20 cellular contexts compared by ENCODE assay signal in genomic region chr12:88305491-88305890, GRCh38.
A peak's percentile ranks its signal among the peaks of the same experiment; 100 is the strongest.
DNase-seq lines count a peak whose midpoint lies in the region; ATAC-seq and TF ChIP-seq lines count a peak whose summit lies in the region.
"Had no signal": no experiment of that assay in that cellular context is flagged by ENCODE, and none has a peak within 500 bp of the region (broad histone marks: within the 10 kb centered on the region; RNA-seq: fewer than 3 reads in every experiment).

No MANE protein-coding gene starts in this region.

- no peaks in the 10 kb centered on the region for H3K27me3 ChIP-seq in GM23248 (replicated peaks; ENCODE audit: insufficient read depth)
- peaks cover 0 to 7% (median 0%) of the 10 kb centered on the region in 4 donors for H3K27me3 ChIP-seq in liver (ENCODE audit: control insufficient read depth in 4 of 4, insufficient read depth in 4 of 4, low read length in 3 of 4)

- DNase-seq in GM23248 (no peak), NCI-H2196 (lab: John Stamatoyannopoulos, UW; ENCODE audit: unreplicated experiment) (peak; percentile 72), epithelial cell of esophagus (ENCODE audit: low read depth) (peak; percentile 67), amniotic stem cell (lab: John Stamatoyannopoulos, UW) (no peak)
- DNase-seq in activated CD4-positive, alpha-beta T cell treated with anti-CD3 and anti-CD28 coated beads, Interleukin-2, amount 50 U/mL, for 1 hour, result no peak
- DNase-seq: activated CD4-positive, alpha-beta T cell treated with anti-CD3 and anti-CD28 coated beads for 1 hour; activated naive CD4-positive, alpha-beta T cell treated with anti-CD3 and anti-CD28 coated beads, Interleukin-2, amount 10 ng/mL, durations not matched to agents 7 days and 5 days; activated T-cell treated with anti-CD3 and anti-CD28 coated beads, Interleukin-2, amount 50 U/mL, for 48 hours; anterior cingulate cortex; caudate nucleus; DMS153; GF-D8; NCI-H2171; NCI-H748 treated with DMSO at 0.1 percent for 48 hours; stimulated activated naive B cell treated with anti-CD40 and anti-IgM and Interleukin-4, amounts not matched to agents 10 μg/mL and 1 μg/mL and 100 μg/mL, for 72 hours had no signal

- H3F3A ChIP-seq in GM23248 (ENCODE audit: insufficient read depth), result peaks cover 55% of the 10 kb centered on the region

- H3K9ac ChIP-seq in GM23248 (no peak overlapping the region), liver (ENCODE audit: low read depth in 1 of 2, low read length in 2 of 2) (no peak overlapping the region)

- WGBS in GM23248 (ENCODE audit: low coverage in 1 of 2, low lambda C conversion rate in 2 of 2, missing lambda C conversion rate in 2 of 2), 2 experiments, result 57 to 58% methylated on average over 4 of the region's 4 CpGs
- WGBS in liver, result 18% methylated on average over 4 of the region's 4 CpGs

- H3K4me2 ChIP-seq in GM23248 (ENCODE audit: unreplicated experiment), result no peak overlapping the region
- H3K4me2 ChIP-seq: smooth muscle cell had no signal

- H3K9me3 ChIP-seq in GM23248 (ENCODE audit: low read depth) (no peaks in the 10 kb centered on the region), liver (ENCODE audit: control insufficient read depth in 4 of 4, low read length in 3 of 4) (no peaks in the 10 kb centered on the region)

- H3K9me2 ChIP-seq in GM23248 (ENCODE audit: insufficient read depth), result no peaks in the 10 kb centered on the region; the same call in 1 of the 2 replicates

- 0 out of 2 replicates have a peak overlapping the region, but pooled peaks have one; percentile 4 for H2AFZ ChIP-seq in GM23248

- peak in 1 of 2 donors; percentile 35 for TF ChIP-seq RAD21 in liver (IDR thresholded peaks at IDR 0.05)

- in situ Hi-C loops in GM23248 (cut with MboI), result no loop called here

- no peak for TF ChIP-seq CTCF in epithelial cell of esophagus (IDR thresholded peaks at IDR 0.05; ENCODE audit: insufficient read depth, low read depth, low read length, missing control alignments)
- no peak for TF ChIP-seq CTCF in liver (IDR thresholded peaks at IDR 0.05; ENCODE audit: low read depth, low read length, missing input control)

- no peak overlapping the region for H3K27ac ChIP-seq in GM23248
- no peak overlapping the region for H3K27ac ChIP-seq in liver (ENCODE audit: low read depth in 1 of 2, low read length in 2 of 2)

- ATAC-seq in HG02588 (IDR thresholded peaks at IDR 0.05; ENCODE audit: unreplicated experiment) (no peak), GM21526 (IDR thresholded peaks at IDR 0.05; ENCODE audit: low FRiP score, unreplicated experiment) (no peak)
- ATAC-seq: Right ventricle myocardium inferior; stimulated activated naive B cell treated with anti-CD40 and anti-IgM and Interleukin-4, amounts not matched to agents 10 μg/mL and 1 μg/mL and 100 μg/mL, for 72 hours had no signal

- H3K4me1 ChIP-seq in GM23248 (ENCODE audit: insufficient read depth), result peaks cover 54% of the 10 kb centered on the region
- H3K4me1 ChIP-seq in liver (ENCODE audit: control insufficient read depth in 4 of 4, insufficient read depth in 4 of 4, low read length in 3 of 4), result peaks cover 0 to 18% (median 17%) of the 10 kb centered on the region in 4 donors

- H3K36me3 ChIP-seq in GM23248 (ENCODE audit: low read depth) (no peaks in the 10 kb centered on the region), liver (ENCODE audit: control insufficient read depth in 4 of 4, insufficient read depth in 3 of 4, low read depth in 1 of 4, low read length in 3 of 4) (no peaks in the 10 kb centered on the region)

- no peaks in the 10 kb centered on the region for H4K20me1 ChIP-seq in GM23248 (ENCODE audit: insufficient read depth)

- H3K79me2 ChIP-seq in GM23248 (ENCODE audit: insufficient read depth), result no peaks in the 10 kb centered on the region

- no peak overlapping the region for H3K4me3 ChIP-seq in GM23248
- H3K4me3 ChIP-seq in epithelial cell of esophagus (ENCODE audit: low read length), result no peak overlapping the region
- no peak overlapping the region for H3K4me3 ChIP-seq in liver (ENCODE audit: low read depth in 1 of 3, low read length in 3 of 3)
- H3K4me3 ChIP-seq: smooth muscle cell had no signal

TF ChIP-seq in liver, 16 proteins besides CTCF, POLR2A, EP300 and RAD21:
- peak in 1 of 2 donors; percentile 29 for TF ChIP-seq JUND (IDR thresholded peaks at IDR 0.05)
- peak; percentile 65 to 70 for TF ChIP-seq HNF4A (conservative IDR thresholded peaks at IDR 0.05)
- no peak for TF ChIP-seq FOXA1 (IDR thresholded peaks at IDR 0.05)
- TF ChIP-seq EGR1 (IDR thresholded peaks at IDR 0.05; ENCODE audit: low read depth in 2 of 2), result no peak
- no peak for TF ChIP-seq HNF4G (IDR thresholded peaks at IDR 0.05)
- TF ChIP-seq ATF3 (IDR thresholded peaks at IDR 0.05), result no peak
- TF ChIP-seq FOXA2 (IDR thresholded peaks at IDR 0.05), result no peak
- TF ChIP-seq RXRA (IDR thresholded peaks at IDR 0.05), result peak; percentile 52 to 72
- TF ChIP-seq NR2F2 (IDR thresholded peaks at IDR 0.05), result peak; percentile 86
- peak; percentile 46 for TF ChIP-seq YY1 (IDR thresholded peaks at IDR 0.05)
- peak; percentile 32 for TF ChIP-seq SP1 (IDR thresholded peaks at IDR 0.05)
- TF ChIP-seq MAX (IDR thresholded peaks at IDR 0.05), result peak; percentile 31
- TF ChIP-seq, protein P1, sequence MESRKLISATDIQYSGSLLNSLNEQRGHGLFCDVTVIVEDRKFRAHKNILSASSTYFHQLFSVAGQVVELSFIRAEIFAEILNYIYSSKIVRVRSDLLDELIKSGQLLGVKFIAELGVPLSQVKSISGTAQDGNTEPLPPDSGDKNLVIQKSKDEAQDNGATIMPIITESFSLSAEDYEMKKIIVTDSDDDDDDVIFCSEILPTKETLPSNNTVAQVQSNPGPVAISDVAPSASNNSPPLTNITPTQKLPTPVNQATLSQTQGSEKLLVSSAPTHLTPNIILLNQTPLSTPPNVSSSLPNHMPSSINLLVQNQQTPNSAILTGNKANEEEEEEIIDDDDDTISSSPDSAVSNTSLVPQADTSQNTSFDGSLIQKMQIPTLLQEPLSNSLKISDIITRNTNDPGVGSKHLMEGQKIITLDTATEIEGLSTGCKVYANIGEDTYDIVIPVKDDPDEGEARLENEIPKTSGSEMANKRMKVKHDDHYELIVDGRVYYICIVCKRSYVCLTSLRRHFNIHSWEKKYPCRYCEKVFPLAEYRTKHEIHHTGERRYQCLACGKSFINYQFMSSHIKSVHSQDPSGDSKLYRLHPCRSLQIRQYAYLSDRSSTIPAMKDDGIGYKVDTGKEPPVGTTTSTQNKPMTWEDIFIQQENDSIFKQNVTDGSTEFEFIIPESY (IDR thresholded peaks at IDR 0.05), result peak; percentile 36
- TF ChIP-seq, protein P2, sequence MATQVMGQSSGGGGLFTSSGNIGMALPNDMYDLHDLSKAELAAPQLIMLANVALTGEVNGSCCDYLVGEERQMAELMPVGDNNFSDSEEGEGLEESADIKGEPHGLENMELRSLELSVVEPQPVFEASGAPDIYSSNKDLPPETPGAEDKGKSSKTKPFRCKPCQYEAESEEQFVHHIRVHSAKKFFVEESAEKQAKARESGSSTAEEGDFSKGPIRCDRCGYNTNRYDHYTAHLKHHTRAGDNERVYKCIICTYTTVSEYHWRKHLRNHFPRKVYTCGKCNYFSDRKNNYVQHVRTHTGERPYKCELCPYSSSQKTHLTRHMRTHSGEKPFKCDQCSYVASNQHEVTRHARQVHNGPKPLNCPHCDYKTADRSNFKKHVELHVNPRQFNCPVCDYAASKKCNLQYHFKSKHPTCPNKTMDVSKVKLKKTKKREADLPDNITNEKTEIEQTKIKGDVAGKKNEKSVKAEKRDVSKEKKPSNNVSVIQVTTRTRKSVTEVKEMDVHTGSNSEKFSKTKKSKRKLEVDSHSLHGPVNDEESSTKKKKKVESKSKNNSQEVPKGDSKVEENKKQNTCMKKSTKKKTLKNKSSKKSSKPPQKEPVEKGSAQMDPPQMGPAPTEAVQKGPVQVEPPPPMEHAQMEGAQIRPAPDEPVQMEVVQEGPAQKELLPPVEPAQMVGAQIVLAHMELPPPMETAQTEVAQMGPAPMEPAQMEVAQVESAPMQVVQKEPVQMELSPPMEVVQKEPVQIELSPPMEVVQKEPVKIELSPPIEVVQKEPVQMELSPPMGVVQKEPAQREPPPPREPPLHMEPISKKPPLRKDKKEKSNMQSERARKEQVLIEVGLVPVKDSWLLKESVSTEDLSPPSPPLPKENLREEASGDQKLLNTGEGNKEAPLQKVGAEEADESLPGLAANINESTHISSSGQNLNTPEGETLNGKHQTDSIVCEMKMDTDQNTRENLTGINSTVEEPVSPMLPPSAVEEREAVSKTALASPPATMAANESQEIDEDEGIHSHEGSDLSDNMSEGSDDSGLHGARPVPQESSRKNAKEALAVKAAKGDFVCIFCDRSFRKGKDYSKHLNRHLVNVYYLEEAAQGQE (IDR thresholded peaks at IDR 0.05), result no peak
- TF ChIP-seq TAF1 (conservative IDR thresholded peaks at IDR 0.05), result no peak
- TF ChIP-seq GABPA (IDR thresholded peaks at IDR 0.05 in 1 of 2, conservative IDR thresholded peaks at IDR 0.05 in 1 of 2), result no peak
TF ChIP-seq in liver: peak in this region for 8.

Comparison
In these comparisons a context has a peak if more than half of its experiments do, and no peak if none do; other contexts are left out.
1. DNase-seq: peak in NCI-H2196 (single experiment) and epithelial cell of esophagus (single experiment); none in GM23248 (single experiment), amniotic stem cell (single experiment) and activated CD4-positive, alpha-beta T cell treated with anti-CD3 and anti-CD28 coated beads, Interleukin-2, amount 50 U/mL, for 1 hour (single experiment).